ENCODE assay signal across 29 cellular contexts in the genomic region with DNA sequence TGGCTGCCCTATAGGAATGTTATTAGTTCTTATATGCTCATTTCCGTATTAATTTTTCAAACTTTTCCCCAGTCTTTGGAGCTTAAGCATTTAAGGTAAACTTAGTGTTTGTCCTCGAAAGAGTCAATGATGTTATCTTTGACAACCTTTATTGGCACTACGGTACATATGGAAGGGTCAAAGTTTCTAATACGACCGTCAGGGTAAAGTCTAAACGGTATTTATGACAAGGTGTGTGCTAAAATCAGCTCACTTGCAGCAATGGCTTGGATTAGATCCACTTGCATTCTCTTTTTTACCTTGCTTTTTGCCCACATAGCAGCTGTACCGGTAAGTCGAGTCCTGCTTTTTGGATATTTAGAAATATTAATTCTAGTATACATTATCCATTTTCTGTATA. TPM values are rescaled to one million over a fixed set of nuclear protein-coding genes. Genes with fewer than 3 reads are reported as not detected.
"Had no signal": no experiment of that assay in that cellular context is flagged by ENCODE, and none has a peak within 500 bp of the region (broad histone marks: within the 10 kb centered on the region; RNA-seq: fewer than 3 reads in every experiment).

A gene with protein sequence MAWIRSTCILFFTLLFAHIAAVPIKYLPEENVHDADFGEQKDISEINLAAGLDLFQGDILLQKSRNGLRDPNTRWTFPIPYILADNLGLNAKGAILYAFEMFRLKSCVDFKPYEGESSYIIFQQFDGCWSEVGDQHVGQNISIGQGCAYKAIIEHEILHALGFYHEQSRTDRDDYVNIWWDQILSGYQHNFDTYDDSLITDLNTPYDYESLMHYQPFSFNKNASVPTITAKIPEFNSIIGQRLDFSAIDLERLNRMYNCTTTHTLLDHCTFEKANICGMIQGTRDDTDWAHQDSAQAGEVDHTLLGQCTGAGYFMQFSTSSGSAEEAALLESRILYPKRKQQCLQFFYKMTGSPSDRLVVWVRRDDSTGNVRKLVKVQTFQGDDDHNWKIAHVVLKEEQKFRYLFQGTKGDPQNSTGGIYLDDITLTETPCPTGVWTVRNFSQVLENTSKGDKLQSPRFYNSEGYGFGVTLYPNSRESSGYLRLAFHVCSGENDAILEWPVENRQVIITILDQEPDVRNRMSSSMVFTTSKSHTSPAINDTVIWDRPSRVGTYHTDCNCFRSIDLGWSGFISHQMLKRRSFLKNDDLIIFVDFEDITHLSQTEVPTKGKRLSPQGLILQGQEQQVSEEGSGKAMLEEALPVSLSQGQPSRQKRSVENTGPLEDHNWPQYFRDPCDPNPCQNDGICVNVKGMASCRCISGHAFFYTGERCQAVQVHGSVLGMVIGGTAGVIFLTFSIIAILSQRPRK (plus strand): TSS at position 252 of the 400 bp plus-strand sequence. CDS start 10 bp downstream, at position 262.

- H3K4me1 Mint-ChIP-seq: memory B cell, mesothelial cell of epicardium, naive B cell, nephron had no signal

- H3K9me3 ChIP-seq: esophagus muscularis mucosa, gastrocnemius medialis, heart right ventricle, left lung, lower lobe of right lung, prostate gland, stomach, thoracic aorta had no signal

- DNase-seq: cerebellar nuclear complex; effector memory CD8-positive, alpha-beta T cell; gastrocnemius medialis; heart right ventricle; islet precursor cell; left lung; lower lobe of right lung; naive B cell; occipital lobe; retina; stimulated activated CD4-positive, alpha-beta T cell treated with anti-CD3 and anti-CD28 coated beads, Interleukin-12 subunit alpha, Interleukin-12 subunit beta, amount 100 ng/mL, for 4 hours; stimulated activated naive CD4-positive, alpha-beta T cell; stomach; substantia nigra; trophoblast cell had no signal

- H3K9me3 Mint-ChIP-seq: effector memory CD8-positive, alpha-beta T cell; memory B cell; mesothelial cell of epicardium; nephron had no signal

- H3K36me3 Mint-ChIP-seq: memory B cell, mesothelial cell of epicardium had no signal

- H3K27ac ChIP-seq: coronary artery, epithelial cell of prostate, esophagus muscularis mucosa, gastrocnemius medialis, heart right ventricle, left lung, lower lobe of right lung, parathyroid adenoma, prostate gland, stomach, thoracic aorta had no signal

- ATAC-seq: effector memory CD8-positive, alpha-beta T cell; gastrocnemius medialis; heart right ventricle; left lung; lower lobe of right lung; sciatic nerve had no signal

- H3K4me3 Mint-ChIP-seq: effector memory CD8-positive, alpha-beta T cell; memory B cell; mesothelial cell of epicardium; naive B cell; nephron had no signal

- FAIRE-seq: urothelium cell line had no signal

- H3K4me3 ChIP-seq: coronary artery, esophagus muscularis mucosa, gastrocnemius medialis, heart right ventricle, left lung, lower lobe of right lung, prostate gland, stomach, thoracic aorta had no signal

- H3K27ac Mint-ChIP-seq: effector memory CD8-positive, alpha-beta T cell; memory B cell; mesothelial cell of epicardium; naive B cell; nephron had no signal

- H3K27me3 ChIP-seq: esophagus muscularis mucosa, gastrocnemius medialis, left lung, stomach had no signal

- H3K36me3 ChIP-seq: esophagus muscularis mucosa, gastrocnemius medialis, heart right ventricle, left lung, lower lobe of right lung, prostate gland, stomach, thoracic aorta had no signal

- H3K4me1 ChIP-seq: esophagus muscularis mucosa, gastrocnemius medialis, heart right ventricle, left lung, lower lobe of right lung, parathyroid adenoma, prostate gland, stomach had no signal

RNA-seq across cellular contexts. Expression of the gene that starts here (rescaled TPM):
- total RNA-seq: dermis microvascular lymphatic vessel endothelial cell, fibroblast of villous mesenchyme, heart right ventricle, left lung, mesothelial cell of epicardium, occipital lobe, sciatic nerve, skeletal muscle tissue, thoracic aorta had no signal
- polyA plus RNA-seq: heart right ventricle, stomach had no signal
